11 cellular contexts compared by ENCODE assay signal in genomic region chr10:88080213-88080612, GRCh38.
DNase-seq lines count a peak whose midpoint lies in the region; ATAC-seq lines count a peak whose summit lies in the region.
"Had no signal": no experiment of that assay in that cellular context is flagged by ENCODE, and none has a peak within 500 bp of the region (broad histone marks: within the 10 kb centered on the region; RNA-seq: fewer than 3 reads in every experiment).

No MANE protein-coding gene starts in this region.

- H3K9ac ChIP-seq in endocrine pancreas (ENCODE audit: control insufficient read depth, insufficient read depth, low read length): no peak overlapping the region

- H3K27me3 ChIP-seq in endocrine pancreas (ENCODE audit: control insufficient read depth, insufficient read depth, low read length): no peaks in the 10 kb centered on the region

- no peaks in the 10 kb centered on the region for H3K36me3 ChIP-seq in endocrine pancreas (ENCODE audit: control insufficient read depth, insufficient read depth, low read length)

- peak; percentile 7 for DNase-seq in AG08395 (ENCODE audit: low spot score)
- no peak for DNase-seq in dermis blood vessel endothelial cell
- no peak for DNase-seq in GM19240 (ENCODE audit: insufficient read length, low spot score)
- DNase-seq in activated CD4-positive, alpha-beta T cell treated with anti-CD3 and anti-CD28 coated beads for 1 hour: no peak
- DNase-seq: EL, OCI-M1 had no signal

- ATAC-seq in GM19043 (IDR thresholded peaks at IDR 0.05; ENCODE audit: low read depth, unreplicated experiment) (peak; percentile 70), HG03159 (IDR thresholded peaks at IDR 0.05; ENCODE audit: unreplicated experiment) (peak; percentile 48), HG02571 (IDR thresholded peaks at IDR 0.05; ENCODE audit: unreplicated experiment) (no peak)
- ATAC-seq: sciatic nerve had no signal

- no peaks in the 10 kb centered on the region for H3K9me3 ChIP-seq in endocrine pancreas (ENCODE audit: control insufficient read depth, low read length)

- peaks cover 19% of the 10 kb centered on the region for H3K4me1 ChIP-seq in endocrine pancreas (ENCODE audit: control insufficient read depth, insufficient read depth, low read length)

- H3K4me3 ChIP-seq in endocrine pancreas (ENCODE audit: control insufficient read depth, insufficient read depth, low read length): peak overlapping the region; percentile 26
